ENCODE assay signal across 9 cellular contexts in genomic region chr1:24203404-24203803, GRCh38. TPM values are rescaled to one million over a fixed set of nuclear protein-coding genes. Genes with fewer than 3 reads are reported as not detected.
A peak's percentile ranks its signal among the peaks of the same experiment; 100 is the strongest.
DNase-seq lines count a peak whose midpoint lies in the region; ATAC-seq and TF ChIP-seq lines count a peak whose summit lies in the region.
"Had no signal": no experiment of that assay in that cellular context is flagged by ENCODE, and none has a peak within 500 bp of the region (broad histone marks: within the 10 kb centered on the region; RNA-seq: fewer than 3 reads in every experiment).

No MANE protein-coding gene starts in this region.

- peaks cover 14% of the 10 kb centered on the region for H3K4me1 Mint-ChIP-seq in activated CD8-positive, alpha-beta T cell treated with anti-CD3 and anti-CD28 coated beads for 36 hours (ENCODE audit: low read depth)
- peaks cover 9% of the 10 kb centered on the region for H3K4me1 Mint-ChIP-seq in activated CD8-positive, alpha-beta T cell treated with anti-CD3 and anti-CD28 coated beads, Interleukin-2, amount 10 ng/mL, durations not matched to agents 7 days and 5 days (ENCODE audit: low read depth)
- peaks cover 12% of the 10 kb centered on the region for H3K4me1 Mint-ChIP-seq in stimulated activated effector memory CD8-positive, alpha-beta T cell treated with anti-CD3 and anti-CD28 coated beads, Interleukin-12 subunit alpha, Interleukin-12 subunit beta, amount 100 ng/mL, for 72 hours

- CTCF ChIA-PET in activated CD8-positive, alpha-beta T cell treated with anti-CD3 and anti-CD28 coated beads for 36 hours (lab: Charles Lee), result interaction anchor here (0.8 to 9.0 kb wide), 5 partner anchors 53 to 438 kb away, joined by 3 to 73 read pairs (median 5); no protein-coding TSS in a partner anchor
- CTCF ChIA-PET in activated CD8-positive, alpha-beta T cell treated with anti-CD3 and anti-CD28 coated beads, Interleukin-2, amount 10 ng/mL, durations not matched to agents 7 days and 5 days (lab: Charles Lee), result interaction anchor here (0.7 to 7.9 kb wide), 5 partner anchors 13 to 384 kb away, joined by 3 to 69 read pairs (median 6); no protein-coding TSS in a partner anchor

- intact Hi-C loops in activated CD8-positive, alpha-beta T cell treated with anti-CD3 and anti-CD28 coated beads for 36 hours (cut with micrococcal nuclease), result no loop called here

- no peak for ATAC-seq in activated CD8-positive, alpha-beta T cell treated with anti-CD3 and anti-CD28 coated beads for 36 hours
- ATAC-seq in activated CD8-positive, alpha-beta T cell treated with anti-CD3 and anti-CD28 coated beads, Interleukin-2, amount 10 ng/mL, durations not matched to agents 7 days and 5 days, result no peak
- peak; percentile 67 for ATAC-seq in HG03045 (IDR thresholded peaks at IDR 0.05; ENCODE audit: unreplicated experiment)
- ATAC-seq in stimulated activated effector memory CD8-positive, alpha-beta T cell treated with anti-CD3 and anti-CD28 coated beads, Interleukin-12 subunit alpha, Interleukin-12 subunit beta, amount 100 ng/mL, for 72 hours, result peak; percentile 53

- no peak for TF ChIP-seq CTCF in activated CD8-positive, alpha-beta T cell treated with anti-CD3 and anti-CD28 coated beads for 36 hours (IDR thresholded peaks at IDR 0.05)

- POLR2A ChIA-PET in activated CD8-positive, alpha-beta T cell treated with anti-CD3 and anti-CD28 coated beads for 36 hours (lab: Charles Lee), result interaction anchor here (0.7 to 0.9 kb wide), 4 partner anchors 34 to 1924 kb away, joined by 3 read pairs; no protein-coding TSS in a partner anchor
- POLR2A ChIA-PET in activated CD8-positive, alpha-beta T cell treated with anti-CD3 and anti-CD28 coated beads, Interleukin-2, amount 10 ng/mL, durations not matched to agents 7 days and 5 days (lab: Charles Lee), result no interaction called here

- H3K27ac Mint-ChIP-seq in activated CD8-positive, alpha-beta T cell treated with anti-CD3 and anti-CD28 coated beads for 36 hours, result no peak overlapping the region
- H3K27ac Mint-ChIP-seq in activated CD8-positive, alpha-beta T cell treated with anti-CD3 and anti-CD28 coated beads, Interleukin-2, amount 10 ng/mL, durations not matched to agents 7 days and 5 days, result no peak overlapping the region
- no peak overlapping the region for H3K27ac Mint-ChIP-seq in stimulated activated effector memory CD8-positive, alpha-beta T cell treated with anti-CD3 and anti-CD28 coated beads, Interleukin-12 subunit alpha, Interleukin-12 subunit beta, amount 100 ng/mL, for 72 hours

- no peaks in the 10 kb centered on the region for H3K9me3 Mint-ChIP-seq in activated CD8-positive, alpha-beta T cell treated with anti-CD3 and anti-CD28 coated beads for 36 hours
- H3K9me3 Mint-ChIP-seq in activated CD8-positive, alpha-beta T cell treated with anti-CD3 and anti-CD28 coated beads, Interleukin-2, amount 10 ng/mL, durations not matched to agents 7 days and 5 days (ENCODE audit: insufficient read depth), result no peaks in the 10 kb centered on the region
- H3K9me3 Mint-ChIP-seq in stimulated activated effector memory CD8-positive, alpha-beta T cell treated with anti-CD3 and anti-CD28 coated beads, Interleukin-12 subunit alpha, Interleukin-12 subunit beta, amount 100 ng/mL, for 72 hours, result no peaks in the 10 kb centered on the region

- H3K27me3 Mint-ChIP-seq in activated CD8-positive, alpha-beta T cell treated with anti-CD3 and anti-CD28 coated beads for 36 hours, result peaks cover 12% of the 10 kb centered on the region
- H3K27me3 Mint-ChIP-seq in activated CD8-positive, alpha-beta T cell treated with anti-CD3 and anti-CD28 coated beads, Interleukin-2, amount 10 ng/mL, durations not matched to agents 7 days and 5 days (ENCODE audit: low read depth), result peaks cover 15% of the 10 kb centered on the region

- H3K4me3 Mint-ChIP-seq in activated CD8-positive, alpha-beta T cell treated with anti-CD3 and anti-CD28 coated beads for 36 hours, result no peak overlapping the region
- H3K4me3 Mint-ChIP-seq in activated CD8-positive, alpha-beta T cell treated with anti-CD3 and anti-CD28 coated beads, Interleukin-2, amount 10 ng/mL, durations not matched to agents 7 days and 5 days, result no peak overlapping the region
- H3K4me3 Mint-ChIP-seq in stimulated activated effector memory CD8-positive, alpha-beta T cell treated with anti-CD3 and anti-CD28 coated beads, Interleukin-12 subunit alpha, Interleukin-12 subunit beta, amount 100 ng/mL, for 72 hours, result no peak overlapping the region

- peak; percentile 49 for DNase-seq in activated CD8-positive, alpha-beta T cell treated with anti-CD3 and anti-CD28 coated beads for 36 hours
- no peak for DNase-seq in activated CD8-positive, alpha-beta T cell treated with anti-CD3 and anti-CD28 coated beads, Interleukin-2, amount 10 ng/mL, durations not matched to agents 7 days and 5 days
- peak; percentile 53 for DNase-seq in activated CD4-positive, CD25-positive, alpha-beta regulatory T cell treated with anti-CD3 and anti-CD28 coated beads, Interleukin-2, amount 50 U/mL, for 72 hours
- DNase-seq in stimulated activated effector memory CD8-positive, alpha-beta T cell treated with anti-CD3 and anti-CD28 coated beads, Interleukin-12 subunit alpha, Interleukin-12 subunit beta, amount 100 ng/mL, for 72 hours (ENCODE audit: low spot score in 2 of 2), result no peak
- DNase-seq in NCI-H2171 (lab: John Stamatoyannopoulos, UW) (no peak), hepatic stellate cell (ENCODE audit: low spot score) (no peak), NCI-H2196 treated with DMSO at 0.1 percent for 48 hours (lab: John Stamatoyannopoulos, UW; ENCODE audit: unreplicated experiment) (no peak)
- DNase-seq: tibial artery had no signal

- no peaks in the 10 kb centered on the region for H3K36me3 Mint-ChIP-seq in activated CD8-positive, alpha-beta T cell treated with anti-CD3 and anti-CD28 coated beads for 36 hours (ENCODE audit: low read depth)
- no peaks in the 10 kb centered on the region for H3K36me3 Mint-ChIP-seq in activated CD8-positive, alpha-beta T cell treated with anti-CD3 and anti-CD28 coated beads, Interleukin-2, amount 10 ng/mL, durations not matched to agents 7 days and 5 days (ENCODE audit: low read depth)
- no peaks in the 10 kb centered on the region for H3K36me3 Mint-ChIP-seq in stimulated activated effector memory CD8-positive, alpha-beta T cell treated with anti-CD3 and anti-CD28 coated beads, Interleukin-12 subunit alpha, Interleukin-12 subunit beta, amount 100 ng/mL, for 72 hours

RNA-seq across cellular contexts. Expression of gene IFNLR1, which starts 16.3 kb away (rescaled TPM):
- 1 to 10 TPM; 4.8 to 6.4 TPM for total RNA-seq in activated CD8-positive, alpha-beta T cell treated with anti-CD3 and anti-CD28 coated beads for 36 hours
- 1 to 10 TPM; 2.6 to 4.0 TPM for total RNA-seq in activated CD8-positive, alpha-beta T cell treated with anti-CD3 and anti-CD28 coated beads, Interleukin-2, amount 10 ng/mL, durations not matched to agents 7 days and 5 days

Comparison
In these comparisons a context has a peak if more than half of its experiments do, and no peak if none do; other contexts are left out.
1. DNase-seq: peak in activated CD8-positive, alpha-beta T cell treated with anti-CD3 and anti-CD28 coated beads for 36 hours (single experiment) and activated CD4-positive, CD25-positive, alpha-beta regulatory T cell treated with anti-CD3 and anti-CD28 coated beads, Interleukin-2, amount 50 U/mL, for 72 hours (single experiment); none in activated CD8-positive, alpha-beta T cell treated with anti-CD3 and anti-CD28 coated beads, Interleukin-2, amount 10 ng/mL, durations not matched to agents 7 days and 5 days (single experiment), stimulated activated effector memory CD8-positive, alpha-beta T cell treated with anti-CD3 and anti-CD28 coated beads, Interleukin-12 subunit alpha, Interleukin-12 subunit beta, amount 100 ng/mL, for 72 hours (0 of 2), NCI-H2171 (single experiment), hepatic stellate cell (single experiment) and NCI-H2196 treated with DMSO at 0.1 percent for 48 hours (single experiment).
2. ATAC-seq: peak in HG03045 (single experiment) and stimulated activated effector memory CD8-positive, alpha-beta T cell treated with anti-CD3 and anti-CD28 coated beads, Interleukin-12 subunit alpha, Interleukin-12 subunit beta, amount 100 ng/mL, for 72 hours (single experiment); none in activated CD8-positive, alpha-beta T cell treated with anti-CD3 and anti-CD28 coated beads for 36 hours (single experiment) and activated CD8-positive, alpha-beta T cell treated with anti-CD3 and anti-CD28 coated beads, Interleukin-2, amount 10 ng/mL, durations not matched to agents 7 days and 5 days (single experiment).